In the genomic region with DNA sequence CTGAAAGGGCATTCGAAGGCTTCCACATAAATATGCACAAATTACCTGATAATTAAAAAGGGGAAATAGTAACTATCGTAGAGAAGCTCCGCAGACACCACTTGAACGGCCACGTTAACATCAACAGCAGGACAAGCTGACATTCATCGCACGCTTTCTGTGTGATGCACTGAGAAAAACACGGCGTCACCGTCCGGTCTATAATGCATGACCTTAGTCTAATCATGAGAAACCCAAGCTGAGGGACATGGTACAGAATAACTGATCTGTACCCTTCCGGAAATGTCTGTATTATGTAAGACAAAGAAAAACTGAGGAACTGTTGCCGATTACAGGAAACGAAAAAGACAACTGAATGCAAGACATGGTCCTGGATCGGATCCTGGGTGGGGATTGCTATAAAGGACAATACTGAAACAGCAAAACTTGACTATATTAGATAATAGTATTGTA, we compare ENCODE assay signal across 2 cellular contexts.
TF ChIP-seq lines count a peak whose summit lies in the region.

No MANE protein-coding gene starts in this region.

TF ChIP-seq in K562, 482 proteins besides CTCF, POLR2A, EP300 and RAD21 (continued from another document and continues in another):
- TF ChIP-seq CCNT2 (IDR thresholded peaks at IDR 0.05; ENCODE audit: borderline replicate concordance, extremely low read depth, insufficient read length, low read depth, low read length) (no peak), ZNF707 (CRISPR knock-in tag; conservative IDR thresholded peaks at IDR 0.05) (no peak), XRCC4 (IDR thresholded peaks at IDR 0.05; ENCODE audit: extremely low read depth, insufficient read depth, insufficient read length) (no peak), BRF2 (IDR thresholded peaks at IDR 0.05; ENCODE audit: borderline replicate concordance, insufficient read depth, insufficient read length) (no peak), ZEB2 (IDR thresholded peaks at IDR 0.05) (no peak; the same call in none of the 2 replicates)
- TF ChIP-seq, protein P1, sequence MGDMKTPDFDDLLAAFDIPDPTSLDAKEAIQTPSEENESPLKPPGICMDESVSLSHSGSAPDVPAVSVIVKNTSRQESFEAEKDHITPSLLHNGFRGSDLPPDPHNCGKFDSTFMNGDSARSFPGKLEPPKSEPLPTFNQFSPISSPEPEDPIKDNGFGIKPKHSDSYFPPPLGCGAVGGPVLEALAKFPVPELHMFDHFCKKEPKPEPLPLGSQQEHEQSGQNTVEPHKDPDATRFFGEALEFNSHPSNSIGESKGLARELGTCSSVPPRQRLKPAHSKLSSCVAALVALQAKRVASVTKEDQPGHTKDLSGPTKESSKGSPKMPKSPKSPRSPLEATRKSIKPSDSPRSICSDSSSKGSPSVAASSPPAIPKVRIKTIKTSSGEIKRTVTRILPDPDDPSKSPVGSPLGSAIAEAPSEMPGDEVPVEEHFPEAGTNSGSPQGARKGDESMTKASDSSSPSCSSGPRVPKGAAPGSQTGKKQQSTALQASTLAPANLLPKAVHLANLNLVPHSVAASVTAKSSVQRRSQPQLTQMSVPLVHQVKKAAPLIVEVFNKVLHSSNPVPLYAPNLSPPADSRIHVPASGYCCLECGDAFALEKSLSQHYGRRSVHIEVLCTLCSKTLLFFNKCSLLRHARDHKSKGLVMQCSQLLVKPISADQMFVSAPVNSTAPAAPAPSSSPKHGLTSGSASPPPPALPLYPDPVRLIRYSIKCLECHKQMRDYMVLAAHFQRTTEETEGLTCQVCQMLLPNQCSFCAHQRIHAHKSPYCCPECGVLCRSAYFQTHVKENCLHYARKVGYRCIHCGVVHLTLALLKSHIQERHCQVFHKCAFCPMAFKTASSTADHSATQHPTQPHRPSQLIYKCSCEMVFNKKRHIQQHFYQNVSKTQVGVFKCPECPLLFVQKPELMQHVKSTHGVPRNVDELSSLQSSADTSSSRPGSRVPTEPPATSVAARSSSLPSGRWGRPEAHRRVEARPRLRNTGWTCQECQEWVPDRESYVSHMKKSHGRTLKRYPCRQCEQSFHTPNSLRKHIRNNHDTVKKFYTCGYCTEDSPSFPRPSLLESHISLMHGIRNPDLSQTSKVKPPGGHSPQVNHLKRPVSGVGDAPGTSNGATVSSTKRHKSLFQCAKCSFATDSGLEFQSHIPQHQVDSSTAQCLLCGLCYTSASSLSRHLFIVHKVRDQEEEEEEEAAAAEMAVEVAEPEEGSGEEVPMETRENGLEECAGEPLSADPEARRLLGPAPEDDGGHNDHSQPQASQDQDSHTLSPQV (IDR thresholded peaks at IDR 0.05): 0 out of 2 replicates have a peak, but pooled peaks have one; percentile 56

TF ChIP-seq in HepG2, 621 proteins besides CTCF, POLR2A, EP300 and RAD21 (continued from another document and continues in another):
- TF ChIP-seq ZNF7 (CRISPR knock-in tag; IDR thresholded peaks at IDR 0.05): no peak
- TF ChIP-seq, protein P2, sequence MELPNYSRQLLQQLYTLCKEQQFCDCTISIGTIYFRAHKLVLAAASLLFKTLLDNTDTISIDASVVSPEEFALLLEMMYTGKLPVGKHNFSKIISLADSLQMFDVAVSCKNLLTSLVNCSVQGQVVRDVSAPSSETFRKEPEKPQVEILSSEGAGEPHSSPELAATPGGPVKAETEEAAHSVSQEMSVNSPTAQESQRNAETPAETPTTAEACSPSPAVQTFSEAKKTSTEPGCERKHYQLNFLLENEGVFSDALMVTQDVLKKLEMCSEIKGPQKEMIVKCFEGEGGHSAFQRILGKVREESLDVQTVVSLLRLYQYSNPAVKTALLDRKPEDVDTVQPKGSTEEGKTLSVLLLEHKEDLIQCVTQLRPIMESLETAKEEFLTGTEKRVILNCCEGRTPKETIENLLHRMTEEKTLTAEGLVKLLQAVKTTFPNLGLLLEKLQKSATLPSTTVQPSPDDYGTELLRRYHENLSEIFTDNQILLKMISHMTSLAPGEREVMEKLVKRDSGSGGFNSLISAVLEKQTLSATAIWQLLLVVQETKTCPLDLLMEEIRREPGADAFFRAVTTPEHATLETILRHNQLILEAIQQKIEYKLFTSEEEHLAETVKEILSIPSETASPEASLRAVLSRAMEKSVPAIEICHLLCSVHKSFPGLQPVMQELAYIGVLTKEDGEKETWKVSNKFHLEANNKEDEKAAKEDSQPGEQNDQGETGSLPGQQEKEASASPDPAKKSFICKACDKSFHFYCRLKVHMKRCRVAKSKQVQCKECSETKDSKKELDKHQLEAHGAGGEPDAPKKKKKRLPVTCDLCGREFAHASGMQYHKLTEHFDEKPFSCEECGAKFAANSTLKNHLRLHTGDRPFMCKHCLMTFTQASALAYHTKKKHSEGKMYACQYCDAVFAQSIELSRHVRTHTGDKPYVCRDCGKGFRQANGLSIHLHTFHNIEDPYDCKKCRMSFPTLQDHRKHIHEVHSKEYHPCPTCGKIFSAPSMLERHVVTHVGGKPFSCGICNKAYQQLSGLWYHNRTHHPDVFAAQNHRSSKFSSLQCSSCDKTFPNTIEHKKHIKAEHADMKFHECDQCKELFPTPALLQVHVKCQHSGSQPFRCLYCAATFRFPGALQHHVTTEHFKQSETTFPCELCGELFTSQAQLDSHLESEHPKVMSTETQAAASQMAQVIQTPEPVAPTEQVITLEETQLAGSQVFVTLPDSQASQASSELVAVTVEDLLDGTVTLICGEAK (IDR thresholded peaks at IDR 0.05): no peak
- TF ChIP-seq, protein P2 (CRISPR knock-in tag; IDR thresholded peaks at IDR 0.05): peak; percentile 48
- TF ChIP-seq SP5 (CRISPR knock-in tag; IDR thresholded peaks at IDR 0.05; ENCODE audit: borderline replicate concordance, low read depth): 0 out of 2 replicates have a peak, but pooled peaks have one; percentile 24
- peak; percentile 11; the same call in 1 of the 2 replicates for TF ChIP-seq THRA (CRISPR knock-in tag; IDR thresholded peaks at IDR 0.05; ENCODE audit: borderline replicate concordance)
- TF ChIP-seq FLYWCH1 (CRISPR knock-in tag; IDR thresholded peaks at IDR 0.05): no peak
- 0 out of 2 replicates have a peak, but pooled peaks have one; percentile 26 for TF ChIP-seq ZSCAN5A (CRISPR knock-in tag; IDR thresholded peaks at IDR 0.05; ENCODE audit: borderline replicate concordance)
- no peak for TF ChIP-seq SOX6 (IDR thresholded peaks at IDR 0.05)
- peak; percentile 36 for TF ChIP-seq SOX6 (CRISPR knock-in tag; IDR thresholded peaks at IDR 0.05)
- TF ChIP-seq TSC22D2 (CRISPR knock-in tag; IDR thresholded peaks at IDR 0.05; ENCODE audit: borderline replicate concordance): 0 out of 2 replicates have a peak, but pooled peaks have one; percentile 47
- TF ChIP-seq RARA (CRISPR knock-in tag; IDR thresholded peaks at IDR 0.05): peak; percentile 44
- TF ChIP-seq, protein P3, sequence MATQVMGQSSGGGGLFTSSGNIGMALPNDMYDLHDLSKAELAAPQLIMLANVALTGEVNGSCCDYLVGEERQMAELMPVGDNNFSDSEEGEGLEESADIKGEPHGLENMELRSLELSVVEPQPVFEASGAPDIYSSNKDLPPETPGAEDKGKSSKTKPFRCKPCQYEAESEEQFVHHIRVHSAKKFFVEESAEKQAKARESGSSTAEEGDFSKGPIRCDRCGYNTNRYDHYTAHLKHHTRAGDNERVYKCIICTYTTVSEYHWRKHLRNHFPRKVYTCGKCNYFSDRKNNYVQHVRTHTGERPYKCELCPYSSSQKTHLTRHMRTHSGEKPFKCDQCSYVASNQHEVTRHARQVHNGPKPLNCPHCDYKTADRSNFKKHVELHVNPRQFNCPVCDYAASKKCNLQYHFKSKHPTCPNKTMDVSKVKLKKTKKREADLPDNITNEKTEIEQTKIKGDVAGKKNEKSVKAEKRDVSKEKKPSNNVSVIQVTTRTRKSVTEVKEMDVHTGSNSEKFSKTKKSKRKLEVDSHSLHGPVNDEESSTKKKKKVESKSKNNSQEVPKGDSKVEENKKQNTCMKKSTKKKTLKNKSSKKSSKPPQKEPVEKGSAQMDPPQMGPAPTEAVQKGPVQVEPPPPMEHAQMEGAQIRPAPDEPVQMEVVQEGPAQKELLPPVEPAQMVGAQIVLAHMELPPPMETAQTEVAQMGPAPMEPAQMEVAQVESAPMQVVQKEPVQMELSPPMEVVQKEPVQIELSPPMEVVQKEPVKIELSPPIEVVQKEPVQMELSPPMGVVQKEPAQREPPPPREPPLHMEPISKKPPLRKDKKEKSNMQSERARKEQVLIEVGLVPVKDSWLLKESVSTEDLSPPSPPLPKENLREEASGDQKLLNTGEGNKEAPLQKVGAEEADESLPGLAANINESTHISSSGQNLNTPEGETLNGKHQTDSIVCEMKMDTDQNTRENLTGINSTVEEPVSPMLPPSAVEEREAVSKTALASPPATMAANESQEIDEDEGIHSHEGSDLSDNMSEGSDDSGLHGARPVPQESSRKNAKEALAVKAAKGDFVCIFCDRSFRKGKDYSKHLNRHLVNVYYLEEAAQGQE (IDR thresholded peaks at IDR 0.05; ENCODE audit: borderline replicate concordance in 1 of 2, low read depth in 1 of 2, low read length in 2 of 2): no peak
- TF ChIP-seq KLF16 (CRISPR knock-in tag; IDR thresholded peaks at IDR 0.05): 0 out of 4 replicates have a peak, but pooled peaks of 1 of the 2 experiments have one; percentile 11
- peak; percentile 52 for TF ChIP-seq ZNF629 (CRISPR knock-in tag; conservative IDR thresholded peaks at IDR 0.05)
- no peak for TF ChIP-seq ZFP91 (CRISPR knock-in tag; IDR thresholded peaks at IDR 0.05; ENCODE audit: borderline replicate concordance)
- peak; percentile 5; the same call in 1 of the 2 replicates for TF ChIP-seq PHF21A (CRISPR knock-in tag; IDR thresholded peaks at IDR 0.05)
- no peak for TF ChIP-seq ZNF138 (CRISPR knock-in tag; IDR thresholded peaks at IDR 0.05; ENCODE audit: low read depth)
- TF ChIP-seq ZIK1 (CRISPR knock-in tag; IDR thresholded peaks at IDR 0.05; ENCODE audit: borderline replicate concordance, low read depth): 0 out of 2 replicates have a peak, but pooled peaks have one; percentile 77
- TF ChIP-seq ETV6 (CRISPR knock-in tag; conservative IDR thresholded peaks at IDR 0.05): no peak
- 0 out of 2 replicates have a peak, but pooled peaks have one; percentile 29 for TF ChIP-seq SKIL (CRISPR knock-in tag; IDR thresholded peaks at IDR 0.05; ENCODE audit: borderline replicate concordance)
- TF ChIP-seq TAF1 (CRISPR knock-in tag; IDR thresholded peaks at IDR 0.05): peak; percentile 7; the same call in 1 of the 2 replicates
